In genomic region chr13:44921478-44921877, GRCh38 we compare ENCODE assay signal across 1 cellular context.
A peak's percentile ranks its signal among the peaks of the same experiment; 100 is the strongest.
TF ChIP-seq lines count a peak whose summit lies in the region.

No MANE protein-coding gene starts in this region.

TF ChIP-seq in HCT116, 20 proteins besides CTCF, POLR2A, EP300 and RAD21:
- TF ChIP-seq REST (IDR thresholded peaks at IDR 0.05; ENCODE audit: low read depth): no peak
- TF ChIP-seq TCF7L2 (IDR thresholded peaks at IDR 0.05; ENCODE audit: borderline replicate concordance, extremely low read depth, insufficient read depth, insufficient read length): peak; percentile 84
